1 cellular context compared by ENCODE assay signal in the genomic region with DNA sequence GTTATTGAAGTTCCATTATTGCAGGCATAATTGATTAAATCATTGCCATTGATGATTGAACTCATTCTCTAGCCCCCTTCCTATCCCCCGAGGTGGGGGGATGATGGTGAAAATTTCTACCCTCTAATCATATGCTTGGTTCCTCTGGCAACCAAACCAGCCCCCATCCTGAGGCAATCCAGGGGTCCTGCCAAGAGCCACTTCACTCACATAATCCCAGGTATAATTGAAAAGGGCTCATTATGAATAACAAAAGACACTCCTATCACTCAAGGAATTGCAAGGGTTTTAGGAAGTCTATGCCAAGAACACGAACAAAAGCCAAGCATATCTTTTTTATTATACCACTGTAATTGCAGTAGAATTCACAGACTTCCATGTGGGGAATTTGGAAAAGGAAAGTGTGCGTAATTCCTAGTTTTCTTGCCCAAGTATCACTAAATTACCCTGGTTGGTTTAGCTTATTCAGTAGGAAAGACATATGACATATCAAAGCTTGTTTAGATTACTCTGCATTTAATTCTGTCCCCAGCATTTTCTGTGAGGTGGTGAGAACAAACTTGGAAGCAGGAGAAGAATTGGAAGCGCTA.
TF ChIP-seq lines count a peak whose summit lies in the region.

No MANE protein-coding gene starts in this region.

TF ChIP-seq in WTC11, 78 proteins besides CTCF, POLR2A, EP300 and RAD21 (continued from another document):
- TF ChIP-seq, protein P1, sequence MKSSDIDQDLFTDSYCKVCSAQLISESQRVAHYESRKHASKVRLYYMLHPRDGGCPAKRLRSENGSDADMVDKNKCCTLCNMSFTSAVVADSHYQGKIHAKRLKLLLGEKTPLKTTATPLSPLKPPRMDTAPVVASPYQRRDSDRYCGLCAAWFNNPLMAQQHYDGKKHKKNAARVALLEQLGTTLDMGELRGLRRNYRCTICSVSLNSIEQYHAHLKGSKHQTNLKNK (CRISPR knock-in tag; IDR thresholded peaks at IDR 0.05) = no peak
- TF ChIP-seq, protein P2, sequence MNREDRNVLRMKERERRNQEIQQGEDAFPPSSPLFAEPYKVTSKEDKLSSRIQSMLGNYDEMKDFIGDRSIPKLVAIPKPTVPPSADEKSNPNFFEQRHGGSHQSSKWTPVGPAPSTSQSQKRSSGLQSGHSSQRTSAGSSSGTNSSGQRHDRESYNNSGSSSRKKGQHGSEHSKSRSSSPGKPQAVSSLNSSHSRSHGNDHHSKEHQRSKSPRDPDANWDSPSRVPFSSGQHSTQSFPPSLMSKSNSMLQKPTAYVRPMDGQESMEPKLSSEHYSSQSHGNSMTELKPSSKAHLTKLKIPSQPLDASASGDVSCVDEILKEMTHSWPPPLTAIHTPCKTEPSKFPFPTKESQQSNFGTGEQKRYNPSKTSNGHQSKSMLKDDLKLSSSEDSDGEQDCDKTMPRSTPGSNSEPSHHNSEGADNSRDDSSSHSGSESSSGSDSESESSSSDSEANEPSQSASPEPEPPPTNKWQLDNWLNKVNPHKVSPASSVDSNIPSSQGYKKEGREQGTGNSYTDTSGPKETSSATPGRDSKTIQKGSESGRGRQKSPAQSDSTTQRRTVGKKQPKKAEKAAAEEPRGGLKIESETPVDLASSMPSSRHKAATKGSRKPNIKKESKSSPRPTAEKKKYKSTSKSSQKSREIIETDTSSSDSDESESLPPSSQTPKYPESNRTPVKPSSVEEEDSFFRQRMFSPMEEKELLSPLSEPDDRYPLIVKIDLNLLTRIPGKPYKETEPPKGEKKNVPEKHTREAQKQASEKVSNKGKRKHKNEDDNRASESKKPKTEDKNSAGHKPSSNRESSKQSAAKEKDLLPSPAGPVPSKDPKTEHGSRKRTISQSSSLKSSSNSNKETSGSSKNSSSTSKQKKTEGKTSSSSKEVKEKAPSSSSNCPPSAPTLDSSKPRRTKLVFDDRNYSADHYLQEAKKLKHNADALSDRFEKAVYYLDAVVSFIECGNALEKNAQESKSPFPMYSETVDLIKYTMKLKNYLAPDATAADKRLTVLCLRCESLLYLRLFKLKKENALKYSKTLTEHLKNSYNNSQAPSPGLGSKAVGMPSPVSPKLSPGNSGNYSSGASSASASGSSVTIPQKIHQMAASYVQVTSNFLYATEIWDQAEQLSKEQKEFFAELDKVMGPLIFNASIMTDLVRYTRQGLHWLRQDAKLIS (CRISPR knock-in tag; IDR thresholded peaks at IDR 0.05; ENCODE audit: borderline replicate concordance) = no peak
- TF ChIP-seq, protein P3, sequence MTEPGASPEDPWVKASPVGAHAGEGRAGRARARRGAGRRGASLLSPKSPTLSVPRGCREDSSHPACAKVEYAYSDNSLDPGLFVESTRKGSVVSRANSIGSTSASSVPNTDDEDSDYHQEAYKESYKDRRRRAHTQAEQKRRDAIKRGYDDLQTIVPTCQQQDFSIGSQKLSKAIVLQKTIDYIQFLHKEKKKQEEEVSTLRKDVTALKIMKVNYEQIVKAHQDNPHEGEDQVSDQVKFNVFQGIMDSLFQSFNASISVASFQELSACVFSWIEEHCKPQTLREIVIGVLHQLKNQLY (CRISPR knock-in tag; IDR thresholded peaks at IDR 0.05) = no peak
